ENCODE assay signal across 9 cellular contexts in genomic region chr6:56475736-56476457, GRCh38.
DNase-seq lines count a peak whose midpoint lies in the region; ATAC-seq, FAIRE-seq and TF ChIP-seq lines count a peak whose summit lies in the region.
"Had no signal": no experiment of that assay in that cellular context is flagged by ENCODE, and none has a peak within 500 bp of the region (broad histone marks: within the 10 kb centered on the region; RNA-seq: fewer than 3 reads in every experiment).

No MANE protein-coding gene starts in this region.

- H3K27ac Mint-ChIP-seq in WTC11, result 0 out of 2 replicates have a peak overlapping the region, but pooled peaks have one; percentile 0
- H3K27ac Mint-ChIP-seq in activated CD8-positive, alpha-beta T cell treated with anti-CD3 and anti-CD28 coated beads for 36 hours, result no peak overlapping the region
- H3K27ac Mint-ChIP-seq: activated CD8-positive, alpha-beta T cell treated with anti-CD3 and anti-CD28 coated beads, Interleukin-2, amount 10 ng/mL, durations not matched to agents 7 days and 5 days had no signal

- POLR2A ChIA-PET in WTC11 (lab: Charles Lee), result no interaction called here
- POLR2A ChIA-PET in activated CD8-positive, alpha-beta T cell treated with anti-CD3 and anti-CD28 coated beads for 36 hours (lab: Charles Lee), result no interaction called here

- peaks cover 57% of the 10 kb centered on the region for H3K36me3 Mint-ChIP-seq in WTC11
- H3K36me3 Mint-ChIP-seq in activated CD8-positive, alpha-beta T cell treated with anti-CD3 and anti-CD28 coated beads for 36 hours (ENCODE audit: low read depth), result no peaks in the 10 kb centered on the region
- H3K36me3 Mint-ChIP-seq in activated T-cell treated with anti-CD3 and anti-CD28 coated beads, Interleukin-2, amount 50 U/mL, for 4 hours (ENCODE audit: insufficient read depth), result no peaks in the 10 kb centered on the region

- peaks cover 2 to 7% of the 10 kb centered on the region in 2 donors for H3K36me3 ChIP-seq in small intestine (ENCODE audit: control insufficient read depth in 2 of 2, insufficient read depth in 2 of 2, low read length in 2 of 2)

- H3K27me3 ChIP-seq in right cardiac atrium (ENCODE audit: control insufficient read depth, insufficient read depth) (no peaks in the 10 kb centered on the region), small intestine (ENCODE audit: control insufficient read depth in 2 of 2, insufficient read depth in 2 of 2, low read length in 2 of 2) (no peaks in the 10 kb centered on the region)

- intact Hi-C loops in right cardiac atrium (cut with DNase I), result loop anchor here in 1 of 4 donors (10.0 kb wide), 1 partner anchor 119 kb away; no protein-coding TSS in a partner anchor
- intact Hi-C loops in activated CD8-positive, alpha-beta T cell treated with anti-CD3 and anti-CD28 coated beads for 36 hours (cut with micrococcal nuclease), result no loop called here

- H3K9me3 ChIP-seq in right cardiac atrium (ENCODE audit: control insufficient read depth, low read length), result no peaks in the 10 kb centered on the region
- no peaks in the 10 kb centered on the region for H3K9me3 ChIP-seq in small intestine (ENCODE audit: control insufficient read depth, low read depth)

- FAIRE-seq in small intestine (lab: Jason Lieb, UNC), result no peak
- FAIRE-seq: GM12892 had no signal

- peaks cover 5% of the 10 kb centered on the region for H3K4me1 Mint-ChIP-seq in WTC11
- no peaks in the 10 kb centered on the region for H3K4me1 Mint-ChIP-seq in activated CD8-positive, alpha-beta T cell treated with anti-CD3 and anti-CD28 coated beads for 36 hours (ENCODE audit: low read depth)
- H3K4me1 Mint-ChIP-seq in activated T-cell treated with anti-CD3 and anti-CD28 coated beads, Interleukin-2, amount 50 U/mL, for 4 hours (ENCODE audit: low read depth), result no peaks in the 10 kb centered on the region

- H3K27ac ChIP-seq in right cardiac atrium (ENCODE audit: low read length) (no peak overlapping the region), small intestine (ENCODE audit: low read depth in 1 of 2, low read length in 1 of 2) (no peak overlapping the region)

- H3K9me3 Mint-ChIP-seq in WTC11, result peaks cover 12% of the 10 kb centered on the region
- peaks cover 7% of the 10 kb centered on the region for H3K9me3 Mint-ChIP-seq in activated CD8-positive, alpha-beta T cell treated with anti-CD3 and anti-CD28 coated beads for 36 hours
- H3K9me3 Mint-ChIP-seq in activated T-cell treated with anti-CD3 and anti-CD28 coated beads, Interleukin-2, amount 50 U/mL, for 4 hours, result peaks cover 12% of the 10 kb centered on the region

- no peak for TF ChIP-seq CTCF in WTC11 (IDR thresholded peaks at IDR 0.05)
- no peak for TF ChIP-seq CTCF in activated CD8-positive, alpha-beta T cell treated with anti-CD3 and anti-CD28 coated beads for 36 hours (IDR thresholded peaks at IDR 0.05)

- CTCF ChIA-PET in WTC11 (lab: Charles Lee), result no interaction called here
- CTCF ChIA-PET in activated CD8-positive, alpha-beta T cell treated with anti-CD3 and anti-CD28 coated beads for 36 hours (lab: Charles Lee), result interaction anchor here (1.5 to 1.6 kb wide), 2 partner anchors 94 to 117 kb away, joined by 4 to 5 read pairs; no protein-coding TSS in a partner anchor

- peak; percentile 12 for DNase-seq in HuH-7.5 (ENCODE audit: low spot score)
- no peak for DNase-seq in WTC11 (ENCODE audit: low spot score)
- peak in 1 of 3 donors; percentile 44 for DNase-seq in right cardiac atrium
- peak; percentile 69 for DNase-seq in small intestine
- DNase-seq in activated CD8-positive, alpha-beta T cell treated with anti-CD3 and anti-CD28 coated beads for 36 hours, result no peak
- DNase-seq in activated T-cell treated with anti-CD3 and anti-CD28 coated beads, Interleukin-2, amount 50 U/mL, for 4 hours, result no peak
- DNase-seq: activated CD8-positive, alpha-beta T cell treated with anti-CD3 and anti-CD28 coated beads, Interleukin-2, amount 10 ng/mL, durations not matched to agents 7 days and 5 days had no signal

- H3K4me3 ChIP-seq in right cardiac atrium (ENCODE audit: low read length) (no peak overlapping the region), small intestine (ENCODE audit: low read depth in 1 of 2, low read length in 2 of 2) (no peak overlapping the region)

- H3K4me3 Mint-ChIP-seq in WTC11, result no peak overlapping the region
- no peak overlapping the region for H3K4me3 Mint-ChIP-seq in activated CD8-positive, alpha-beta T cell treated with anti-CD3 and anti-CD28 coated beads for 36 hours
- no peak overlapping the region for H3K4me3 Mint-ChIP-seq in activated T-cell treated with anti-CD3 and anti-CD28 coated beads, Interleukin-2, amount 50 U/mL, for 4 hours
- H3K4me3 Mint-ChIP-seq: activated CD8-positive, alpha-beta T cell treated with anti-CD3 and anti-CD28 coated beads, Interleukin-2, amount 10 ng/mL, durations not matched to agents 7 days and 5 days had no signal

- ATAC-seq in WTC11, result no peak
- peak; percentile 87 to 88 for ATAC-seq in right cardiac atrium
- no peak for ATAC-seq in activated CD8-positive, alpha-beta T cell treated with anti-CD3 and anti-CD28 coated beads for 36 hours
- no peak for ATAC-seq in HG02610 (IDR thresholded peaks at IDR 0.05; ENCODE audit: unreplicated experiment)
- ATAC-seq in activated T-cell treated with anti-CD3 and anti-CD28 coated beads, Interleukin-2, amount 50 U/mL, for 4 hours, result no peak
- ATAC-seq: activated CD8-positive, alpha-beta T cell treated with anti-CD3 and anti-CD28 coated beads, Interleukin-2, amount 10 ng/mL, durations not matched to agents 7 days and 5 days had no signal

- peaks cover 5% of the 10 kb centered on the region for H3K4me1 ChIP-seq in right cardiac atrium (ENCODE audit: control insufficient read depth, insufficient read depth, low read length)
- peaks cover 0 to 6% of the 10 kb centered on the region in 2 donors for H3K4me1 ChIP-seq in small intestine (ENCODE audit: control insufficient read depth in 2 of 2, insufficient read depth in 1 of 2, low read depth in 1 of 2, low read length in 1 of 2)

- no peaks in the 10 kb centered on the region for H3K27me3 Mint-ChIP-seq in WTC11 (ENCODE audit: low read depth)
- H3K27me3 Mint-ChIP-seq in activated CD8-positive, alpha-beta T cell treated with anti-CD3 and anti-CD28 coated beads for 36 hours, result no peaks in the 10 kb centered on the region
- H3K27me3 Mint-ChIP-seq in activated T-cell treated with anti-CD3 and anti-CD28 coated beads, Interleukin-2, amount 50 U/mL, for 4 hours (ENCODE audit: low read depth), result no peaks in the 10 kb centered on the region

- WGBS in right cardiac atrium, result 25% methylated on average over 4 of the region's 4 CpGs
- WGBS in small intestine, 3 donors, result 6 to 46% (median 12%) methylated on average over 4 of the region's 4 CpGs

TF ChIP-seq in WTC11, 78 proteins besides CTCF, POLR2A, EP300 and RAD21:
- no peak for TF ChIP-seq TEAD4 (CRISPR knock-in tag; IDR thresholded peaks at IDR 0.05)
- no peak for TF ChIP-seq ZNF281 (CRISPR knock-in tag; IDR thresholded peaks at IDR 0.05)
- no peak for TF ChIP-seq ELF4 (CRISPR knock-in tag; IDR thresholded peaks at IDR 0.05; ENCODE audit: low read depth)
- TF ChIP-seq CBFB (CRISPR knock-in tag; IDR thresholded peaks at IDR 0.05; ENCODE audit: low read depth), result no peak
- TF ChIP-seq ETV6 (CRISPR knock-in tag; IDR thresholded peaks at IDR 0.05), result no peak
- TF ChIP-seq TCF7 (CRISPR knock-in tag; IDR thresholded peaks at IDR 0.05; ENCODE audit: low read depth), result no peak

Comparison
In these comparisons a context has a peak if more than half of its experiments do, and no peak if none do; other contexts are left out.
1. DNase-seq: peak in HuH-7.5 (single experiment) and small intestine (single experiment); none in WTC11 (single experiment), activated CD8-positive, alpha-beta T cell treated with anti-CD3 and anti-CD28 coated beads for 36 hours (single experiment) and activated T-cell treated with anti-CD3 and anti-CD28 coated beads, Interleukin-2, amount 50 U/mL, for 4 hours (single experiment).
2. ATAC-seq: peak in right cardiac atrium (2 of 2); none in WTC11 (single experiment), activated CD8-positive, alpha-beta T cell treated with anti-CD3 and anti-CD28 coated beads for 36 hours (single experiment), HG02610 (single experiment) and activated T-cell treated with anti-CD3 and anti-CD28 coated beads, Interleukin-2, amount 50 U/mL, for 4 hours (0 of 2).